Comparison of ENCODE assay signal across 23 cellular contexts in genomic region chr19:16645140-16645539, GRCh38.
"Had no signal": no experiment of that assay in that cellular context is flagged by ENCODE, and none has a peak within 500 bp of the region (broad histone marks: within the 10 kb centered on the region; RNA-seq: fewer than 3 reads in every experiment).

No MANE protein-coding gene starts in this region.

- H3K4me1 Mint-ChIP-seq: endodermal cell had no signal

- H3K27me3 Mint-ChIP-seq: activated CD4-positive, alpha-beta T cell treated with anti-CD3 and anti-CD28 coated beads for 36 hours; activated CD8-positive, alpha-beta T cell treated with anti-CD3 and anti-CD28 coated beads for 36 hours; dendritic cell treated with granulocyte-macrophage colony-stimulating factor and Interleukin-4, amounts not matched to agents 40 ng/mL and 50 ng/mL, for 4 days; naive B cell; T-cell had no signal

- H3K27ac ChIP-seq: heart left ventricle, left ventricle myocardium inferior, neutrophil, prostate gland, sigmoid colon, SK-N-MC, suprapubic skin, upper lobe of left lung, VCaP had no signal

- H3K9me3 ChIP-seq: heart left ventricle, left ventricle myocardium inferior, neutrophil, prostate gland, sigmoid colon, suprapubic skin, upper lobe of left lung had no signal

- DNase-seq: activated CD4-positive, alpha-beta T cell treated with anti-CD3 and anti-CD28 coated beads for 36 hours; activated CD8-positive, alpha-beta memory T cell treated with anti-CD3 and anti-CD28 coated beads, Interleukin-2, amount 50 U/mL, for 4 hours; activated CD8-positive, alpha-beta T cell treated with anti-CD3 and anti-CD28 coated beads for 36 hours; activated naive CD4-positive, alpha-beta T cell; cerebellar nuclear complex; endodermal cell; heart left ventricle; kidney; left ventricle myocardium inferior; mesendoderm; naive B cell; sigmoid colon; stimulated activated CD4-positive, alpha-beta T cell treated with anti-CD3 and anti-CD28 coated beads, Interleukin-12 subunit alpha, Interleukin-12 subunit beta, amount 100 ng/mL, for 4 hours; stimulated activated naive CD4-positive, alpha-beta T cell; T-cell; T1000; upper lobe of left lung had no signal

- H3K4me1 ChIP-seq: prostate gland, sigmoid colon had no signal

- H3K4me3 ChIP-seq: heart left ventricle, left ventricle myocardium inferior, prostate gland, sigmoid colon, SK-N-MC, suprapubic skin, upper lobe of left lung had no signal

- H3K4me3 Mint-ChIP-seq: activated CD4-positive, alpha-beta T cell treated with anti-CD3 and anti-CD28 coated beads for 36 hours; activated CD8-positive, alpha-beta T cell treated with anti-CD3 and anti-CD28 coated beads for 36 hours; dendritic cell treated with granulocyte-macrophage colony-stimulating factor and Interleukin-4, amounts not matched to agents 40 ng/mL and 50 ng/mL, for 4 days; endodermal cell; naive B cell; T-cell had no signal

- H3K27me3 ChIP-seq: heart left ventricle, neutrophil, sigmoid colon, suprapubic skin, upper lobe of left lung had no signal

- ATAC-seq: activated CD4-positive, alpha-beta T cell treated with anti-CD3 and anti-CD28 coated beads for 36 hours; activated CD8-positive, alpha-beta T cell treated with anti-CD3 and anti-CD28 coated beads for 36 hours; heart left ventricle; T-cell had no signal

- H3K9me3 Mint-ChIP-seq: activated CD8-positive, alpha-beta T cell treated with anti-CD3 and anti-CD28 coated beads for 36 hours; dendritic cell treated with granulocyte-macrophage colony-stimulating factor and Interleukin-4, amounts not matched to agents 40 ng/mL and 50 ng/mL, for 4 days; endodermal cell; naive B cell; T-cell had no signal

- H3K27ac Mint-ChIP-seq: activated CD4-positive, alpha-beta T cell treated with anti-CD3 and anti-CD28 coated beads for 36 hours; activated CD8-positive, alpha-beta T cell treated with anti-CD3 and anti-CD28 coated beads for 36 hours; dendritic cell treated with granulocyte-macrophage colony-stimulating factor and Interleukin-4, amounts not matched to agents 40 ng/mL and 50 ng/mL, for 4 days; endodermal cell; T-cell had no signal
